ENCODE assay signal across 7 cellular contexts in the genomic region with DNA sequence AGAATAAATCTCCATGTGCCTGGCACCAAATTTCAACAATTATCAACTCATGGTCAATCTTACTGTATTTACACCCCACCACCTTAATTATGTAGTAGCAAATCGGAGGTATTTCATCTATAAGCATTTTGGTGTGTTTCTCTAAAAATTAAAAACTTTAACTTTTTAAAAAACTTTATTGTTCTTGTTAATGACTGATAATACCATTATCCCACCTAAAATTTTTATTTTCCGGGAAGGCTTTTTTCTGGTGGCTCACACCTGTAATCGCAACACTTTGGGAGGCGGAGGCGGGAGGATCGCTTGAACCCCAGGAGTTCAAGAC. TPM values are rescaled to one million over a fixed set of nuclear protein-coding genes. Genes with fewer than 3 reads are reported as not detected.
DNase-seq lines count a peak whose midpoint lies in the region; ATAC-seq and TF ChIP-seq lines count a peak whose summit lies in the region.

No MANE protein-coding gene starts in this region.

- no peak for TF ChIP-seq POLR2A in GM18505 (IDR thresholded peaks at IDR 0.05; ENCODE audit: borderline replicate concordance, extremely low read depth, insufficient read depth, insufficient read length)

- no peaks in the 10 kb centered on the region for H3K27me3 ChIP-seq in Panc1 (ENCODE audit: control insufficient read depth, insufficient read depth, low read length)
- no peaks in the 10 kb centered on the region for H3K27me3 ChIP-seq in foreskin keratinocyte

- peaks cover 6% of the 10 kb centered on the region; the same call in 1 of the 2 replicates for H3K36me3 ChIP-seq in Panc1 (ENCODE audit: control insufficient read depth, insufficient read depth, low read length)

- CTCF ChIA-PET in Panc1 (lab: Charles Lee) = no interaction called here

- in situ Hi-C loops in Panc1 (cut with HindIII; ENCODE audit: low pct_unique_long_range_greater_than_20kb, low sequenced_read_pairs) = no loop called here

- POLR2A ChIA-PET in Panc1 (lab: Charles Lee) = no interaction called here

- intact Hi-C loops in Panc1 (cut with micrococcal nuclease; ENCODE audit: unreplicated experiment) = no loop called here

- H3K9me3 Mint-ChIP-seq in stimulated activated naive CD8-positive, alpha-beta T cell treated with anti-CD3 and anti-CD28 coated beads, Interleukin-15, amount 100 ng/mL, for 72 hours = no peaks in the 10 kb centered on the region

- peak; percentile 15 for ATAC-seq in GM21717 (IDR thresholded peaks at IDR 0.05; ENCODE audit: unreplicated experiment)
- peak; percentile 37; the same call in 1 of the 2 replicates for ATAC-seq in Panc1
- peak; percentile 34 for ATAC-seq in foreskin keratinocyte
- peak; percentile 46 for ATAC-seq in stimulated activated naive CD8-positive, alpha-beta T cell treated with anti-CD3 and anti-CD28 coated beads, Interleukin-15, amount 100 ng/mL, for 72 hours
- ATAC-seq in GM18505 (IDR thresholded peaks at IDR 0.05; ENCODE audit: unreplicated experiment) = no peak

- H3K27me3 Mint-ChIP-seq in stimulated activated naive CD8-positive, alpha-beta T cell treated with anti-CD3 and anti-CD28 coated beads, Interleukin-15, amount 100 ng/mL, for 72 hours = no peaks in the 10 kb centered on the region

- peak overlapping the region; percentile 19 to 94 for H3K27ac Mint-ChIP-seq in stimulated activated naive CD8-positive, alpha-beta T cell treated with anti-CD3 and anti-CD28 coated beads, Interleukin-15, amount 100 ng/mL, for 72 hours

- TF ChIP-seq CTCF in Panc1 (IDR thresholded peaks at IDR 0.05) (no peak), foreskin keratinocyte (conservative IDR thresholded peaks at IDR 0.05) (no peak)

- peak overlapping the region; percentile 86 for H3K27ac ChIP-seq in Panc1 (ENCODE audit: low read length)
- H3K27ac ChIP-seq in foreskin keratinocyte = peak overlapping the region; percentile 1

- H3K4me1 ChIP-seq in Panc1 (ENCODE audit: control insufficient read depth, insufficient read depth, low read length) (0 out of 2 replicates have a peak, but pooled peaks cover 3% of the 10 kb centered on the region), foreskin keratinocyte (no peaks in the 10 kb centered on the region)

- no peaks in the 10 kb centered on the region for H3K9me3 ChIP-seq in Panc1 (ENCODE audit: control insufficient read depth, insufficient read depth, low read depth, low read length)

- no TSS peak for BruUV-seq in Panc1 (replicated peaks; lab: Mats Ljungman, UMichigan)

- H3K4me1 Mint-ChIP-seq in stimulated activated naive CD8-positive, alpha-beta T cell treated with anti-CD3 and anti-CD28 coated beads, Interleukin-15, amount 100 ng/mL, for 72 hours = peaks cover 46% of the 10 kb centered on the region

- H3K4me3 ChIP-seq in Panc1 (ENCODE audit: low read depth in 2 of 2, low read length in 2 of 2) = peak overlapping the region; percentile 74 to 79

- DNase-seq in Panc1 (ENCODE audit: low read depth, low spot score) (no peak), foreskin keratinocyte (no peak), NCI-H526 treated with DMSO at 0.1 percent for 48 hours (lab: John Stamatoyannopoulos, UW) (no peak), NCI-H2107 treated with DMSO at 0.1 percent for 48 hours (lab: John Stamatoyannopoulos, UW; ENCODE audit: unreplicated experiment) (no peak)
- DNase-seq in stimulated activated naive CD8-positive, alpha-beta T cell treated with anti-CD3 and anti-CD28 coated beads, Interleukin-15, amount 100 ng/mL, for 72 hours = no peak

- peak overlapping the region; percentile 95 to 99 for H3K4me3 Mint-ChIP-seq in stimulated activated naive CD8-positive, alpha-beta T cell treated with anti-CD3 and anti-CD28 coated beads, Interleukin-15, amount 100 ng/mL, for 72 hours

RNA-seq across cellular contexts. Expression of gene PDCD2L, which starts 0.5 kb away (rescaled TPM):
- total RNA-seq in Panc1 (2021; ENCODE audit: unreplicated experiment) (36.4 TPM), foreskin keratinocyte (21.2 and 23.8 TPM in 2 replicates)
- 31.8 TPM for polyA plus RNA-seq in Panc1 (2012; ENCODE audit: insufficient read length)
- 21.0 and 24.7 TPM in 2 replicates for polyA plus RNA-seq in foreskin keratinocyte

RNA-seq across cellular contexts. Expression of gene UBA2, which starts 24.4 kb away (rescaled TPM):
- total RNA-seq in Panc1 (2021; ENCODE audit: unreplicated experiment) (215 TPM), foreskin keratinocyte (103 and 118 TPM in 2 replicates)
- polyA plus RNA-seq in Panc1 (2012; ENCODE audit: insufficient read length) = 228 TPM
- 41.0 and 60.1 TPM in 2 replicates for polyA plus RNA-seq in foreskin keratinocyte

RNA-seq across cellular contexts. Expression of gene GPI, which starts 38.8 kb away (rescaled TPM):
- total RNA-seq in Panc1 (2021; ENCODE audit: unreplicated experiment) (370 TPM), foreskin keratinocyte (192 and 196 TPM in 2 replicates)
- polyA plus RNA-seq in Panc1 (2012; ENCODE audit: insufficient read length) = 700 TPM
- polyA plus RNA-seq in foreskin keratinocyte = 156 and 169 TPM in 2 replicates
